In genomic region chr6:127900935-127901334, GRCh38 we compare ENCODE assay signal across 1 cellular context.
TF ChIP-seq lines count a peak whose summit lies in the region.

Gene THEMIS, minus strand, starts transcription at chr6:127901058. Its CDS starts 126 bp downstream, at chr6:127900932.

TF ChIP-seq in HepG2, 621 proteins besides CTCF, POLR2A, EP300 and RAD21 (continued from another document):
- TF ChIP-seq, protein P1, sequence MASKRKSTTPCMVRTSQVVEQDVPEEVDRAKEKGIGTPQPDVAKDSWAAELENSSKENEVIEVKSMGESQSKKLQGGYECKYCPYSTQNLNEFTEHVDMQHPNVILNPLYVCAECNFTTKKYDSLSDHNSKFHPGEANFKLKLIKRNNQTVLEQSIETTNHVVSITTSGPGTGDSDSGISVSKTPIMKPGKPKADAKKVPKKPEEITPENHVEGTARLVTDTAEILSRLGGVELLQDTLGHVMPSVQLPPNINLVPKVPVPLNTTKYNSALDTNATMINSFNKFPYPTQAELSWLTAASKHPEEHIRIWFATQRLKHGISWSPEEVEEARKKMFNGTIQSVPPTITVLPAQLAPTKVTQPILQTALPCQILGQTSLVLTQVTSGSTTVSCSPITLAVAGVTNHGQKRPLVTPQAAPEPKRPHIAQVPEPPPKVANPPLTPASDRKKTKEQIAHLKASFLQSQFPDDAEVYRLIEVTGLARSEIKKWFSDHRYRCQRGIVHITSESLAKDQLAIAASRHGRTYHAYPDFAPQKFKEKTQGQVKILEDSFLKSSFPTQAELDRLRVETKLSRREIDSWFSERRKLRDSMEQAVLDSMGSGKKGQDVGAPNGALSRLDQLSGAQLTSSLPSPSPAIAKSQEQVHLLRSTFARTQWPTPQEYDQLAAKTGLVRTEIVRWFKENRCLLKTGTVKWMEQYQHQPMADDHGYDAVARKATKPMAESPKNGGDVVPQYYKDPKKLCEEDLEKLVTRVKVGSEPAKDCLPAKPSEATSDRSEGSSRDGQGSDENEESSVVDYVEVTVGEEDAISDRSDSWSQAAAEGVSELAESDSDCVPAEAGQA (IDR thresholded peaks at IDR 0.05; ENCODE audit: low read depth) = no peak
- TF ChIP-seq, protein P1 (CRISPR knock-in tag; IDR thresholded peaks at IDR 0.05; ENCODE audit: borderline replicate concordance) = no peak
- TF ChIP-seq SETDB1 (CRISPR knock-in tag; IDR thresholded peaks at IDR 0.05; ENCODE audit: borderline replicate concordance) = no peak
- TF ChIP-seq TOPORS (CRISPR knock-in tag; IDR thresholded peaks at IDR 0.05) = no peak
